2 cellular contexts compared by ENCODE assay signal in the genomic region with DNA sequence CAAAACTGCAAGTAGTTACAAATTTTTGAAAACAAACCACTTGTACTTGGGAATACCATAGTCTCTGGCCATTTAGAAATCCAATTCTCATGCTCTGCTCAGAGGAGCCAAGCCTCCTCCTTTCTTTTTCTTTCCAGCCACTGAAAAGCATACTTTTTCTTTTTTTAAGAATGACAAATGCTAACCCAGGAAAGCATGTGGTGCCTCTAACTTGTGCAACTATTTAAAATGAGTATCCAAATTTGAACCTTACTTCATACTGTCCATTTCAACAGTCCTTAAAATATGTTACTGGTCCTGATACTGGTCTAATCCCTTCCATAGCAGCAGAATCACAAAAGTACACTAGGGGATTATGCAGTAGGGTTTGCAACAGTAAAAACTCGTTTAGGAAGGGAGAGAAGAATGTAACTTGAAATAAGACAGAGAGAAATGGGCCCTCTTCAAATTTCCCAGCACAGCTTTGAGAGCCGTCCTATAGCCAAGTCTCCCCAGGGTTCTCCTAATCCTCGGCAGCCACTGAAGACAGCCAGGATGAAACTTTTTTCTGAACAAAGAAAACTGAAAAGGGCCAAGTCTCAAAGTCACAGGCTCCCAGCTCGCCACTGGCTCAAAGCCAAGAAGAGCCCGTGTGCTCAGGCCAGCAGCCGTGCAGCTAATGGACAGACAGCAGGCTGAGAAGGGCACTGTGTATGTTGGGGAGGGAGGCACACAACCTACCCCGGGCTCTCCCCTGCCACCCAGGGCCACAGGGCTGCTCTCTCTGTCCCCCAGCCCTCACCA.
TF ChIP-seq lines count a peak whose summit lies in the region.

No MANE protein-coding gene starts in this region.

TF ChIP-seq in Ishikawa, 13 proteins besides CTCF, POLR2A, EP300 and RAD21 (continued from another document):
- no peak for TF ChIP-seq TCF12 (IDR thresholded peaks at IDR 0.05; ENCODE audit: low read depth)
TF ChIP-seq in Ishikawa: peak in this region for 1.

TF ChIP-seq in endothelial cell of umbilical vein, 7 proteins besides CTCF, POLR2A, EP300 and RAD21 (continued from another document):
- TF ChIP-seq JUN (IDR thresholded peaks at IDR 0.05; ENCODE audit: borderline replicate concordance, insufficient read depth, insufficient read length, low read depth) = no peak
